Comparison of ENCODE assay signal across 1 cellular context in genomic region chr16:46885960-46886763, GRCh38.
TF ChIP-seq lines count a peak whose summit lies in the region.

No MANE protein-coding gene starts in this region.

TF ChIP-seq in HEK293, 187 proteins besides CTCF, POLR2A, EP300 and RAD21 (continued from another document):
- TF ChIP-seq PRDM4 (tag by site-specific recombination; IDR thresholded peaks at IDR 0.05) (no peak), KLF16 (tag by site-specific recombination; IDR thresholded peaks at IDR 0.05) (no peak; the same call in 1 of the 2 replicates), ZFP37 (tag by site-specific recombination; IDR thresholded peaks at IDR 0.05) (no peak), ZBTB20 (tag by site-specific recombination; IDR thresholded peaks at IDR 0.05) (peak; percentile 44), SP7 (tag by site-specific recombination; IDR thresholded peaks at IDR 0.05) (0 out of 2 replicates have a peak, but pooled peaks have one; percentile 18), ZNF585B (tag by site-specific recombination; IDR thresholded peaks at IDR 0.05) (no peak), ZNF341 (tag by site-specific recombination; IDR thresholded peaks at IDR 0.05; ENCODE audit: low read depth) (peak; percentile 79), KLF10 (tag by site-specific recombination; IDR thresholded peaks at IDR 0.05) (0 out of 2 replicates have a peak, but pooled peaks have one; percentile 44)
- TF ChIP-seq, protein P1, sequence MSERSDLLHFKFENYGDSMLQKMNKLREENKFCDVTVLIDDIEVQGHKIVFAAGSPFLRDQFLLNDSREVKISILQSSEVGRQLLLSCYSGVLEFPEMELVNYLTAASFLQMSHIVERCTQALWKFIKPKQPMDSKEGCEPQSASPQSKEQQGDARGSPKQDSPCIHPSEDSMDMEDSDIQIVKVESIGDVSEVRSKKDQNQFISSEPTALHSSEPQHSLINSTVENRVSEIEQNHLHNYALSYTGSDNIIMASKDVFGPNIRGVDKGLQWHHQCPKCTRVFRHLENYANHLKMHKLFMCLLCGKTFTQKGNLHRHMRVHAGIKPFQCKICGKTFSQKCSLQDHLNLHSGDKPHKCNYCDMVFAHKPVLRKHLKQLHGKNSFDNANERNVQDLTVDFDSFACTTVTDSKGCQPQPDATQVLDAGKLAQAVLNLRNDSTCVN (tag by site-specific recombination; optimal IDR thresholded peaks at IDR 0.05): peak; percentile 8
- TF ChIP-seq, protein P2, sequence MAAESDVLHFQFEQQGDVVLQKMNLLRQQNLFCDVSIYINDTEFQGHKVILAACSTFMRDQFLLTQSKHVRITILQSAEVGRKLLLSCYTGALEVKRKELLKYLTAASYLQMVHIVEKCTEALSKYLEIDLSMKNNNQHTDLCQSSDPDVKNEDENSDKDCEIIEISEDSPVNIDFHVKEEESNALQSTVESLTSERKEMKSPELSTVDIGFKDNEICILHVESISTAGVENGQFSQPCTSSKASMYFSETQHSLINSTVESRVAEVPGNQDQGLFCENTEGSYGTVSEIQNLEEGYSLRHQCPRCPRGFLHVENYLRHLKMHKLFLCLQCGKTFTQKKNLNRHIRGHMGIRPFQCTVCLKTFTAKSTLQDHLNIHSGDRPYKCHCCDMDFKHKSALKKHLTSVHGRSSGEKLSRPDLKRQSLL (tag by site-specific recombination; IDR thresholded peaks at IDR 0.05): 0 out of 2 replicates have a peak, but pooled peaks have one; percentile 18
- TF ChIP-seq, protein P3, sequence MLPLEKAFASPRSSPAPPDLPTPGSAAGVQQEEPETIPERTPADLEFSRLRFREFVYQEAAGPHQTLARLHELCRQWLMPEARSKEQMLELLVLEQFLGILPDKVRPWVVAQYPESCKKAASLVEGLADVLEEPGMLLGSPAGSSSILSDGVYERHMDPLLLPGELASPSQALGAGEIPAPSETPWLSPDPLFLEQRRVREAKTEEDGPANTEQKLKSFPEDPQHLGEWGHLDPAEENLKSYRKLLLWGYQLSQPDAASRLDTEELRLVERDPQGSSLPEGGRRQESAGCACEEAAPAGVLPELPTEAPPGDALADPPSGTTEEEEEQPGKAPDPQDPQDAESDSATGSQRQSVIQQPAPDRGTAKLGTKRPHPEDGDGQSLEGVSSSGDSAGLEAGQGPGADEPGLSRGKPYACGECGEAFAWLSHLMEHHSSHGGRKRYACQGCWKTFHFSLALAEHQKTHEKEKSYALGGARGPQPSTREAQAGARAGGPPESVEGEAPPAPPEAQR (tag by site-specific recombination; IDR thresholded peaks at IDR 0.05): no peak
